ENCODE assay signal across 10 cellular contexts in the genomic region with DNA sequence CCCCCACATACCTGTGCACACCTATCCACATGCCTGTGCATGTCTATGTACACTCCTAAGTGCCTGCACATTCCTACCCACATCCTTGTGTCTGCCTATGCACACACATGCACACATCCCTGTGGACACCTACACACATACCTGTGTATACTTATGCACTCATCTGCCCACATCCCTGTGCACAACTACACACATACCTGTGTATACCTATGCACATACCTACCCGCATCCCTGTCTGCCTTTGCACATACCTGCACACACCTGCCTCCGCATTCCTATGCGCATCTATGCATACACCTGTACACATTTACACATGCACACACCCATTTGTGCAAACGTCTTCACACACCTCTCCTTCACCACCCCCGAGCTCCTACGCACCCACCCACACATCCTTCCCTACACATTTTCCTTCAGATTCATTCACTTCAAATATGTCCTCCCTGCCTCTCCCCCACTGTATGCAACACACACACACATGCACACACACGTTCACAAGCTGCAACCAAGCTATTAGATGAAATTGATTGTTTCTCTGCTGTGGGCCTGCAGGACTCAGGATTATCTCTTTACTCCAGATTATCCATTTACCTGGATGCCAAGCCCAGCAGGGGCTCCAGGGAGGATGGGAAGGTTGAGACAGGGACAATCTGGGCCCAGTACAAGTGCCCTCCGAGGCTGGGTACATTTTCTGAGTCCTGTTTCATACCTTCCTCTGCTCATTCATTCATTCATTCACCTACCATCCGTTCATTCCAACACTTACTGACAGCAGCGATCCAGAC.
"Had no signal": no experiment of that assay in that cellular context is flagged by ENCODE, and none has a peak within 500 bp of the region (broad histone marks: within the 10 kb centered on the region; RNA-seq: fewer than 3 reads in every experiment).

No MANE protein-coding gene starts in this region.

- H3K4me3 ChIP-seq: pancreas, skin epidermis, tibial artery had no signal

- H3K27ac Mint-ChIP-seq: activated CD8-positive, alpha-beta T cell treated with anti-CD3 and anti-CD28 coated beads for 36 hours; activated T-helper 1 cell treated with anti-CD3 and anti-CD28 coated beads, Interleukin-12 subunit alpha, Interleukin-12 subunit beta, Interleukin-2, Interleukin-4 antibody, amounts not matched to agents 30 ng/mL and 10 ng/mL and 1 ng/mL, durations not matched to agents 14 hours and 24 hours and 36 hours had no signal

- DNase-seq: activated CD8-positive, alpha-beta memory T cell treated with anti-CD3 and anti-CD28 coated beads, Interleukin-2, amount 50 U/mL, for 4 hours; activated CD8-positive, alpha-beta T cell treated with anti-CD3 and anti-CD28 coated beads for 36 hours; activated naive CD4-positive, alpha-beta T cell treated with Interleukin-2 at 50 U/mL for 16 hours; effector memory CD4-positive, alpha-beta T cell; pancreas; T-helper 9 cell had no signal

- ATAC-seq: activated CD8-positive, alpha-beta T cell treated with anti-CD3 and anti-CD28 coated beads for 36 hours had no signal

- FAIRE-seq: pancreas had no signal

- H3K27me3 ChIP-seq: pancreas, tibial artery had no signal

- H3K27me3 Mint-ChIP-seq: central memory CD8-positive, alpha-beta T cell had no signal

- H3K36me3 ChIP-seq: pancreas, tibial artery had no signal

- H3K4me3 Mint-ChIP-seq: activated CD8-positive, alpha-beta T cell treated with anti-CD3 and anti-CD28 coated beads for 36 hours; activated T-helper 1 cell treated with anti-CD3 and anti-CD28 coated beads, Interleukin-12 subunit alpha, Interleukin-12 subunit beta, Interleukin-2, Interleukin-4 antibody, amounts not matched to agents 30 ng/mL and 10 ng/mL and 1 ng/mL, durations not matched to agents 14 hours and 24 hours and 36 hours; central memory CD8-positive, alpha-beta T cell had no signal

- H3K9me3 Mint-ChIP-seq: activated CD8-positive, alpha-beta T cell treated with anti-CD3 and anti-CD28 coated beads for 36 hours; activated T-helper 1 cell treated with anti-CD3 and anti-CD28 coated beads, Interleukin-12 subunit alpha, Interleukin-12 subunit beta, Interleukin-2, Interleukin-4 antibody, amounts not matched to agents 30 ng/mL and 10 ng/mL and 1 ng/mL, durations not matched to agents 14 hours and 24 hours and 36 hours; central memory CD8-positive, alpha-beta T cell had no signal

- H3K27ac ChIP-seq: pancreas, skin epidermis, tibial artery had no signal

- H3K9me3 ChIP-seq: pancreas, tibial artery had no signal

- H3K4me1 ChIP-seq: pancreas had no signal
